8 cellular contexts compared by ENCODE assay signal in genomic region chr2:136135924-136136906, GRCh38. TPM values are rescaled to one million over a fixed set of nuclear protein-coding genes. Genes with fewer than 3 reads are reported as not detected.
DNase-seq lines count a peak whose midpoint lies in the region; ATAC-seq and TF ChIP-seq lines count a peak whose summit lies in the region.

No MANE protein-coding gene starts in this region.

- peak; percentile 87 for DNase-seq in DMS79 treated with DMSO at 0.1 percent for 48 hours (lab: John Stamatoyannopoulos, UW)
- peak; percentile 61 for DNase-seq in activated CD4-positive, CD25-positive, alpha-beta regulatory T cell treated with anti-CD3 and anti-CD28 coated beads, Interleukin-2, amount 50 U/mL, for 16 hours (ENCODE audit: low read depth, low spot score)
- DNase-seq in effector memory CD8-positive, alpha-beta T cell, result peak; percentile 81 to 86 (median 82)
- DNase-seq in stimulated activated naive CD4-positive, alpha-beta T cell (lab: John Stamatoyannopoulos, UW), result peak; percentile 60 to 100 (median 90)
- no peak for DNase-seq in putamen (ENCODE audit: low spot score)
- no peak for DNase-seq in mesenteric fat pad (ENCODE audit: low spot score)

- H3K27ac ChIP-seq in KMS-11, result peak overlapping the region; percentile 88

- no peak overlapping the region for H3K4me3 ChIP-seq in KMS-11 (IDR thresholded peaks at IDR 0.05; ENCODE audit: insufficient read depth, low read depth, low read length)

- H3K27ac Mint-ChIP-seq in effector memory CD8-positive, alpha-beta T cell, result peak overlapping the region; percentile 96 to 99

- no peaks in the 10 kb centered on the region for H3K27me3 ChIP-seq in KMS-11 (ENCODE audit: insufficient read depth, low read depth)

- no peaks in the 10 kb centered on the region for H3K79me2 ChIP-seq in KMS-11 (ENCODE audit: insufficient read depth, low read depth)

- H3K4me1 ChIP-seq in KMS-11 (ENCODE audit: low read depth, poor library complexity, severe bottlenecking), result peaks cover 97% of the 10 kb centered on the region

- H3K9me3 Mint-ChIP-seq in effector memory CD8-positive, alpha-beta T cell, result peaks cover 0 to 1% of the 10 kb centered on the region in 2 donors

- H3K36me3 ChIP-seq in KMS-11 (ENCODE audit: insufficient read depth), result no peaks in the 10 kb centered on the region

- no peaks in the 10 kb centered on the region for H3K27me3 Mint-ChIP-seq in effector memory CD8-positive, alpha-beta T cell

- TF ChIP-seq CTCF in KMS-11 (conservative IDR thresholded peaks at IDR 0.05; ENCODE audit: low read depth, low read length), result no peak

- peaks cover 72 to 79% of the 10 kb centered on the region in 2 donors for H3K4me1 Mint-ChIP-seq in effector memory CD8-positive, alpha-beta T cell (ENCODE audit: low read depth in 2 of 2)

- H2AFZ ChIP-seq in KMS-11 (ENCODE audit: low read depth), result peak overlapping the region; percentile 29; the same call in 1 of the 2 replicates

- H3K4me2 ChIP-seq in KMS-11, result peak overlapping the region; percentile 74

- peak overlapping the region; percentile 33; the same call in 1 of the 2 replicates for H3K9ac ChIP-seq in KMS-11

- peaks cover 62% of the 10 kb centered on the region for H3K36me3 Mint-ChIP-seq in effector memory CD8-positive, alpha-beta T cell (ENCODE audit: insufficient read depth)

- peak; percentile 42 for ATAC-seq in GM21447 (IDR thresholded peaks at IDR 0.05; ENCODE audit: unreplicated experiment)
- peak; percentile 69 for ATAC-seq in effector memory CD8-positive, alpha-beta T cell (replicated peaks)

- H3K4me3 Mint-ChIP-seq in effector memory CD8-positive, alpha-beta T cell, result peak overlapping the region; percentile 61 to 78

- H4K20me1 ChIP-seq in KMS-11 (ENCODE audit: insufficient read depth), result no peaks in the 10 kb centered on the region

RNA-seq across cellular contexts. Expression of gene CXCR4, which starts 18.3 kb away (rescaled TPM):
- 13.2 TPM for total RNA-seq in mesenteric fat pad

Comparison
In these comparisons a context has a peak if more than half of its experiments do, and no peak if none do; other contexts are left out.
1. DNase-seq: peak in DMS79 treated with DMSO at 0.1 percent for 48 hours (single experiment), activated CD4-positive, CD25-positive, alpha-beta regulatory T cell treated with anti-CD3 and anti-CD28 coated beads, Interleukin-2, amount 50 U/mL, for 16 hours (single experiment), effector memory CD8-positive, alpha-beta T cell (3 of 3) and stimulated activated naive CD4-positive, alpha-beta T cell (6 of 6); none in putamen (single experiment) and mesenteric fat pad (single experiment).